Comparison of ENCODE assay signal across 16 cellular contexts in the genomic region with DNA sequence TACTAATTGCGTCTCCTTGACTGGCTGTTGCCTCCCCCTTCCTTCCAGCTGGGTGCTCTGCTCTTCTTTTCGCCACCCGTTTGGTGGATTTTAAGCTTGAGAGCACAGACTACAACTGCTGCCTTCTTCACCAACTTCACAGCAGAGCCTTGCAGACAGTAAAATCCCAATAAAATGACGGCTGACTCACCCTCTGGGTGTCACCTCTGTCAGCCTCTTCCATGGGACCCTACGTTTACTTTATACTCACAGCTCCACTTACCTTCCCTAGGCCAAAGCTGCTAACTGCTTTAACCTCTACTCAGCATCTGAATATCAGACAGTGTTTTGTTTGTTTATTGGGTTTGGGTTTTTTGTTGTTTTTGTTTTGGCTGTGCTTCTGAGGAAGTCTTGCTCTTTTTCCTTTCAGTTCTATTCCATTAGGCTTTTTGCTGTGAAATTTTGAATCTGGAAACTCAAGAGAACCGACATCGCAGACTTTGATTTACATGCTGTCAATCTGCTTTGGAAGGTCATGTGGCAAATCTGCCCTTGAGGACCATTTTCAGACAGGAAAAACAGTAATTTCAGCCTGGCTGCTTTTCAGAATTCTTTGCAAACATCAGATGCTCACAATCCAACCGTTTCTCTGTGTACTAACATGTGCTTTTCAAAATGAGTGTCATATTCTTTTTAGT. TPM values are rescaled to one million over a fixed set of nuclear protein-coding genes. Genes with fewer than 3 reads are reported as not detected.
DNase-seq lines count a peak whose midpoint lies in the region; TF ChIP-seq lines count a peak whose summit lies in the region.
"Had no signal": no experiment of that assay in that cellular context is flagged by ENCODE, and none has a peak within 500 bp of the region (broad histone marks: within the 10 kb centered on the region; RNA-seq: fewer than 3 reads in every experiment).

No MANE protein-coding gene starts in this region.

- H4K20me1 ChIP-seq in BLaER1 (0 out of 2 replicates have a peak, but pooled peaks cover 7% of the 10 kb centered on the region), osteoblast (ENCODE audit: insufficient read depth, low read length) (no peaks in the 10 kb centered on the region)

- no peak overlapping the region for H3K9ac ChIP-seq in BLaER1
- H3K9ac ChIP-seq in HUES48 (ENCODE audit: low read depth, low read length) = no peak overlapping the region

- H3K27me3 ChIP-seq in BLaER1 (no peaks in the 10 kb centered on the region), HUES48 (ENCODE audit: control insufficient read depth, insufficient read depth, low read length) (no peaks in the 10 kb centered on the region), osteoblast (ENCODE audit: insufficient read depth, low read length) (no peaks in the 10 kb centered on the region)
- H3K27me3 ChIP-seq: Peyer's patch had no signal

- DNase-seq in midbrain (lab: John Stamatoyannopoulos, UW) (peak; percentile 46), osteoblast (ENCODE audit: insufficient read length, low spot score, missing footprints) (no peak), NOMO-1 treated with dmso at 0.1 percent for 144 hours (lab: John Stamatoyannopoulos, UW; ENCODE audit: unreplicated experiment) (no peak), activated gamma-delta T cell (lab: John Stamatoyannopoulos, UW) (no peak)
- DNase-seq in effector CD4-positive, alpha-beta T cell = no peak
- DNase-seq: activated CD4-positive, alpha-beta T cell treated with anti-CD3 and anti-CD28 coated beads, Interleukin-2, amount 50 U/mL, for 48 hours; H7; NCI-H446 treated with DMSO at 0.1 percent for 48 hours; Peyer's patch; psoas muscle; stimulated activated CD4-positive, alpha-beta T cell treated with anti-CD3 and anti-CD28 coated beads, Interleukin-2, amount 100 ng/mL, for 48 hours; T-helper 1 cell had no signal

- H3K9me3 ChIP-seq in BLaER1 = no peaks in the 10 kb centered on the region
- no peaks in the 10 kb centered on the region for H3K9me3 ChIP-seq in HUES48 (ENCODE audit: control insufficient read depth, insufficient read depth, low read length)
- H3K9me3 ChIP-seq in osteoblast (ENCODE audit: low read depth, low read length) = no peaks in the 10 kb centered on the region
- H3K9me3 ChIP-seq: Peyer's patch, psoas muscle had no signal

- H3K4me2 ChIP-seq in BLaER1 (peak overlapping the region; percentile 13), osteoblast (ENCODE audit: insufficient read depth, low read length) (no peak overlapping the region)

- H3K27ac ChIP-seq in BLaER1 (no peak overlapping the region), HUES48 (ENCODE audit: low read depth, low read length) (no peak overlapping the region), cingulate gyrus (ENCODE audit: low read depth, low read length) (peak overlapping the region; percentile 78), osteoblast (ENCODE audit: low read depth, low read length) (no peak overlapping the region)
- H3K27ac ChIP-seq: epithelial cell of prostate, Peyer's patch, psoas muscle had no signal

- H2AFZ ChIP-seq in osteoblast (ENCODE audit: low read length) = no peak overlapping the region

- H3K36me3 ChIP-seq in BLaER1 = peaks cover 12% of the 10 kb centered on the region
- peaks cover 2% of the 10 kb centered on the region; the same call in 1 of the 2 replicates for H3K36me3 ChIP-seq in HUES48 (ENCODE audit: control insufficient read depth, insufficient read depth, low read length)
- no peaks in the 10 kb centered on the region for H3K36me3 ChIP-seq in osteoblast (ENCODE audit: insufficient read depth, low read length)
- H3K36me3 ChIP-seq: Peyer's patch had no signal

- no peak for TF ChIP-seq CTCF in osteoblast (IDR thresholded peaks at IDR 0.05; ENCODE audit: extremely low read depth, low read depth, low read length)

- H3K4me3 ChIP-seq in BLaER1 = no peak overlapping the region
- H3K4me3 ChIP-seq in HUES48 (ENCODE audit: low read depth, low read length) = peak overlapping the region; percentile 99; the same call in 1 of the 2 replicates
- no peak overlapping the region for H3K4me3 ChIP-seq in osteoblast (ENCODE audit: insufficient read depth, low read length)
- H3K4me3 ChIP-seq: Peyer's patch, psoas muscle had no signal

- peaks cover 26% of the 10 kb centered on the region for H3K79me2 ChIP-seq in osteoblast (ENCODE audit: insufficient read depth, low read length)

- H3K4me1 ChIP-seq in BLaER1 (peaks cover 36% of the 10 kb centered on the region), HUES48 (ENCODE audit: control insufficient read depth, insufficient read depth, low read length) (peaks cover 36% of the 10 kb centered on the region), osteoblast (ENCODE audit: insufficient read depth, low read length) (peaks cover 19% of the 10 kb centered on the region)
- H3K4me1 ChIP-seq: psoas muscle had no signal

RNA-seq across cellular contexts. Expression of a gene that starts 2.4 kb away (rescaled TPM):
- total RNA-seq in osteoblast = 13.8 and 16.8 TPM in 2 replicates
